11 cellular contexts compared by ENCODE assay signal in genomic region chr4:172546782-172547181, GRCh38.
A peak's percentile ranks its signal among the peaks of the same experiment; 100 is the strongest.
DNase-seq lines count a peak whose midpoint lies in the region; ATAC-seq lines count a peak whose summit lies in the region.
"Had no signal": no experiment of that assay in that cellular context is flagged by ENCODE, and none has a peak within 500 bp of the region (broad histone marks: within the 10 kb centered on the region; RNA-seq: fewer than 3 reads in every experiment).

No MANE protein-coding gene starts in this region.

- ATAC-seq in GM18873 (IDR thresholded peaks at IDR 0.05; ENCODE audit: low FRiP score, unreplicated experiment) (peak; percentile 80), GM21515 (IDR thresholded peaks at IDR 0.05; ENCODE audit: unreplicated experiment) (peak; percentile 91), HG03139 (IDR thresholded peaks at IDR 0.05; ENCODE audit: unreplicated experiment) (peak; percentile 72)

- DNase-seq in left kidney (ENCODE audit: low read depth, low spot score): peak; percentile 41
- DNase-seq in NCI-H1105 treated with DMSO at 0.1 percent for 48 hours (lab: John Stamatoyannopoulos, UW): no peak
- no peak for DNase-seq in NCI-H526 (lab: John Stamatoyannopoulos, UW)
- no peak for DNase-seq in hippocampal formation (lab: John Stamatoyannopoulos, UW)
- DNase-seq: activated CD4-positive, CD25-positive, alpha-beta regulatory T cell; effector CD4-positive, alpha-beta T cell; foreskin fibroblast; GOT3 had no signal
